ENCODE assay signal across 20 cellular contexts in genomic region chr1:225228871-225229303, GRCh38.
"Had no signal": no experiment of that assay in that cellular context is flagged by ENCODE, and none has a peak within 500 bp of the region (broad histone marks: within the 10 kb centered on the region; RNA-seq: fewer than 3 reads in every experiment).

No MANE protein-coding gene starts in this region.

- DNase-seq: effector CD4-positive, alpha-beta T cell; gastrocnemius medialis; heart right ventricle; left ventricle myocardium inferior; lower lobe of right lung; midbrain; naive B cell; occipital lobe; pancreas; right cardiac atrium; stimulated activated CD4-positive, alpha-beta T cell treated with anti-CD3 and anti-CD28 coated beads, Interleukin-2, amount 100 ng/mL, for 48 hours; stimulated activated naive CD4-positive, alpha-beta T cell treated with Interleukin-2 at 50 U/mL for 16 hours; tibial artery; upper lobe of right lung had no signal

- H3K27me3 ChIP-seq: gastrocnemius medialis, heart right ventricle, pancreas, suprapubic skin, tibial artery, upper lobe of right lung, vagina had no signal

- H3K9me3 ChIP-seq: gastrocnemius medialis, pancreas, suprapubic skin, tibial artery, vagina had no signal

- H3K4me1 ChIP-seq: gastrocnemius medialis, heart right ventricle, left ventricle myocardium inferior, lower lobe of right lung, pancreas, suprapubic skin, tibial artery, upper lobe of right lung, vagina had no signal

- H3K4me2 ChIP-seq: smooth muscle cell had no signal

- H3K27ac ChIP-seq: coronary artery, gastrocnemius medialis, heart right ventricle, left ventricle myocardium inferior, lower lobe of right lung, pancreas, suprapubic skin, tibial artery, upper lobe of right lung, vagina had no signal

- FAIRE-seq: keratinocyte, pancreas had no signal

- H3K4me3 ChIP-seq: coronary artery, gastrocnemius medialis, heart right ventricle, left ventricle myocardium inferior, lower lobe of right lung, pancreas, smooth muscle cell, suprapubic skin, tibial artery, upper lobe of right lung, vagina had no signal

- H3K36me3 ChIP-seq: gastrocnemius medialis, heart right ventricle, left ventricle myocardium inferior, lower lobe of right lung, pancreas, suprapubic skin, tibial artery, upper lobe of right lung, vagina had no signal

- ATAC-seq: esophagus mucosa, gastrocnemius medialis, heart right ventricle, lower lobe of right lung, pancreas, right cardiac atrium, upper lobe of right lung had no signal
